Comparison of ENCODE assay signal across 2 cellular contexts in genomic region chr16:14392960-14393359, GRCh38.
TF ChIP-seq lines count a peak whose summit lies in the region.

No MANE protein-coding gene starts in this region.

TF ChIP-seq in IMR-90, 13 proteins besides CTCF, POLR2A, EP300 and RAD21:
- TF ChIP-seq CEBPB (IDR thresholded peaks at IDR 0.05; ENCODE audit: low read depth, low read length), result no peak
- TF ChIP-seq SMC3 (IDR thresholded peaks at IDR 0.05; ENCODE audit: low read depth, low read length), result no peak
- TF ChIP-seq CHD1 (IDR thresholded peaks at IDR 0.05; ENCODE audit: low read depth, low read length), result no peak
- TF ChIP-seq ELK1 (IDR thresholded peaks at IDR 0.05; ENCODE audit: borderline replicate concordance, low read depth, low read length), result no peak
- TF ChIP-seq FOS (IDR thresholded peaks at IDR 0.05; ENCODE audit: low read depth, low read length), result no peak
TF ChIP-seq in IMR-90: peak in this region for 0.

TF ChIP-seq in GM12878, 131 proteins besides CTCF, POLR2A, EP300 and RAD21:
- TF ChIP-seq BCL11A (IDR thresholded peaks at IDR 0.05; ENCODE audit: low read depth, low read length), result no peak
- no peak for TF ChIP-seq SREBF1 (IDR thresholded peaks at IDR 0.05; ENCODE audit: low read length)
- TF ChIP-seq E2F8 (IDR thresholded peaks at IDR 0.05; ENCODE audit: low read depth, partially characterized antibody), result no peak
- TF ChIP-seq RAD51 (IDR thresholded peaks at IDR 0.05), result no peak
- TF ChIP-seq ZNF592 (IDR thresholded peaks at IDR 0.05), result no peak
- TF ChIP-seq MYB (IDR thresholded peaks at IDR 0.05; ENCODE audit: borderline replicate concordance, low read depth, low read length), result no peak
TF ChIP-seq in GM12878: peak in this region for 0.
